1 cellular context compared by ENCODE assay signal in the genomic region with DNA sequence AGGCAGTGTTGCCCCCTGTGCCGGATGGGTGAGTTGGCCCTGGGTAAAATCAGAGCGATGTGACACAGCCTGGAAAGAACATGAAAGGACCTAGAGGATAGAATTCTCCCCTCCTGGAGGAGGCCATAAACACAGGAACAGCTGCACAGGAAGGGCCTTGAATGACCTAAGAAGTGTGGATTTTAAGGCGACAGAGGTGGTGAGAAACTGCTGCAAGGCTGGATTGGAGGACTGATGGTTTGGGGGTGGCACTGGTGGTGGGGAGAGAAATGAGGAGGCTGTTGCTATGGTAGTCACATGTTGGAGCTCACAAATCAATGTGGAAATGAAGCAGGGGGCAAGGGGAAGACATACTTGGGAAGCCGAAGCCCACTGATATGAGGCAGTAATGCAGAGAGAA.
TF ChIP-seq lines count a peak whose summit lies in the region.

No MANE protein-coding gene starts in this region.

TF ChIP-seq in K562, 482 proteins besides CTCF, POLR2A, EP300 and RAD21 (continued from another document):
- TF ChIP-seq, protein P1, sequence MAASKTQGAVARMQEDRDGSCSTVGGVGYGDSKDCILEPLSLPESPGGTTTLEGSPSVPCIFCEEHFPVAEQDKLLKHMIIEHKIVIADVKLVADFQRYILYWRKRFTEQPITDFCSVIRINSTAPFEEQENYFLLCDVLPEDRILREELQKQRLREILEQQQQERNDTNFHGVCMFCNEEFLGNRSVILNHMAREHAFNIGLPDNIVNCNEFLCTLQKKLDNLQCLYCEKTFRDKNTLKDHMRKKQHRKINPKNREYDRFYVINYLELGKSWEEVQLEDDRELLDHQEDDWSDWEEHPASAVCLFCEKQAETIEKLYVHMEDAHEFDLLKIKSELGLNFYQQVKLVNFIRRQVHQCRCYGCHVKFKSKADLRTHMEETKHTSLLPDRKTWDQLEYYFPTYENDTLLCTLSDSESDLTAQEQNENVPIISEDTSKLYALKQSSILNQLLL (CRISPR knock-in tag; IDR thresholded peaks at IDR 0.05; ENCODE audit: borderline replicate concordance), result no peak
- no peak for TF ChIP-seq RHOXF2B (CRISPR knock-in tag; conservative IDR thresholded peaks at IDR 0.05)
- TF ChIP-seq, protein P2, sequence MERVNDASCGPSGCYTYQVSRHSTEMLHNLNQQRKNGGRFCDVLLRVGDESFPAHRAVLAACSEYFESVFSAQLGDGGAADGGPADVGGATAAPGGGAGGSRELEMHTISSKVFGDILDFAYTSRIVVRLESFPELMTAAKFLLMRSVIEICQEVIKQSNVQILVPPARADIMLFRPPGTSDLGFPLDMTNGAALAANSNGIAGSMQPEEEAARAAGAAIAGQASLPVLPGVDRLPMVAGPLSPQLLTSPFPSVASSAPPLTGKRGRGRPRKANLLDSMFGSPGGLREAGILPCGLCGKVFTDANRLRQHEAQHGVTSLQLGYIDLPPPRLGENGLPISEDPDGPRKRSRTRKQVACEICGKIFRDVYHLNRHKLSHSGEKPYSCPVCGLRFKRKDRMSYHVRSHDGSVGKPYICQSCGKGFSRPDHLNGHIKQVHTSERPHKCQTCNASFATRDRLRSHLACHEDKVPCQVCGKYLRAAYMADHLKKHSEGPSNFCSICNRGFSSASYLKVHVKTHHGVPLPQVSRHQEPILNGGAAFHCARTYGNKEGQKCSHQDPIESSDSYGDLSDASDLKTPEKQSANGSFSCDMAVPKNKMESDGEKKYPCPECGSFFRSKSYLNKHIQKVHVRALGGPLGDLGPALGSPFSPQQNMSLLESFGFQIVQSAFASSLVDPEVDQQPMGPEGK (CRISPR knock-in tag; IDR thresholded peaks at IDR 0.05; ENCODE audit: borderline replicate concordance), result no peak
- TF ChIP-seq, protein P3, sequence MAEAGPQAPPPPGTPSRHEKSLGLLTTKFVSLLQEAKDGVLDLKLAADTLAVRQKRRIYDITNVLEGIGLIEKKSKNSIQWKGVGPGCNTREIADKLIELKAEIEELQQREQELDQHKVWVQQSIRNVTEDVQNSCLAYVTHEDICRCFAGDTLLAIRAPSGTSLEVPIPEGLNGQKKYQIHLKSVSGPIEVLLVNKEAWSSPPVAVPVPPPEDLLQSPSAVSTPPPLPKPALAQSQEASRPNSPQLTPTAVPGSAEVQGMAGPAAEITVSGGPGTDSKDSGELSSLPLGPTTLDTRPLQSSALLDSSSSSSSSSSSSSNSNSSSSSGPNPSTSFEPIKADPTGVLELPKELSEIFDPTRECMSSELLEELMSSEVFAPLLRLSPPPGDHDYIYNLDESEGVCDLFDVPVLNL (CRISPR knock-in tag; IDR thresholded peaks at IDR 0.05; ENCODE audit: low read depth), result no peak
